ENCODE assay signal across 40 cellular contexts in the genomic region with DNA sequence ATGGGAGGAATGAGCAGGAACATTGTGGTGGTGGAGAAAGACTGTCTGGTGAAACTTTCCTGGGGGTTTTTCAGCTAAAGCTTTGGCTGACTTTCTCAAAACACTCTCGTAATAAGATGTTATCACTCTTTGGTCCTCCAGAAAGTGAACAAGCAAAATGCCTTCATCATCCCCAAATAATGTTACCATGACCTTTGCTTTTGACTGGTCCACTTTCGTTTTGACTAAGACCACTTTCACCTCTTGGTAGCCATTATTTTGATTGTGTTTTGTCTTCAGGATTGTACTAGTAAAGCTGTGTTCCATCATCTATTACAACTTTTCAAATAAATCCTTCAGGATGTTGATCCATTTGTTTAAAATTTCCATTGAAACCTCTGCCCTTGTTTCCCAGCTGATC.
"Had no signal": no experiment of that assay in that cellular context is flagged by ENCODE, and none has a peak within 500 bp of the region (broad histone marks: within the 10 kb centered on the region; RNA-seq: fewer than 3 reads in every experiment).

No MANE protein-coding gene starts in this region.

- H3K27ac ChIP-seq: adrenal gland, ascending aorta, body of pancreas, brain microvascular endothelial cell, breast epithelium, cardiac muscle cell had no signal

- H3K9me3 ChIP-seq: adrenal gland, ascending aorta, body of pancreas had no signal

- H3K4me3 ChIP-seq: adrenal gland, ascending aorta, body of pancreas, breast epithelium, cardiac muscle cell had no signal

- H3K4me1 Mint-ChIP-seq: activated naive CD4-positive, alpha-beta T cell treated with anti-CD3 and anti-CD28 coated beads, Interleukin-2, amount 10 ng/mL, durations not matched to agents 7 days and 5 days; activated naive CD4-positive, alpha-beta T cell treated with anti-CD3 and anti-CD28 coated beads, Interleukin-2, amount 50 U/mL, for 24 hours; activated naive CD8-positive, alpha-beta T cell treated with anti-CD3 and anti-CD28 coated beads for 36 hours; activated naive CD8-positive, alpha-beta T cell treated with anti-CD3 and anti-CD28 coated beads, Interleukin-2, amount 10 ng/mL, durations not matched to agents 7 days and 5 days; activated naive CD8-positive, alpha-beta T cell treated with anti-CD3 and anti-CD28 coated beads, Interleukin-2, amount 50 U/mL, for 24 hours; activated T-helper 17 cell treated with anti-CD3 and anti-CD28 coated beads, Interleukin-2, amount 50 U/mL, for 72 hours; brain; central memory CD8-positive, alpha-beta T cell had no signal

- H3K27me3 Mint-ChIP-seq: activated naive CD4-positive, alpha-beta T cell treated with anti-CD3 and anti-CD28 coated beads, Interleukin-2, amount 10 ng/mL, durations not matched to agents 7 days and 5 days; activated naive CD4-positive, alpha-beta T cell treated with anti-CD3 and anti-CD28 coated beads, Interleukin-2, amount 50 U/mL, for 24 hours; activated naive CD8-positive, alpha-beta T cell; activated T-cell treated with anti-CD3 and anti-CD28 coated beads, Interleukin-2, amount 50 U/mL, for 24 hours had no signal

- H3K4me1 ChIP-seq: adrenal gland, ascending aorta, body of pancreas, breast epithelium had no signal

- DNase-seq: activated effector memory CD4-positive, alpha-beta T cell treated with anti-CD3 and anti-CD28 coated beads, Interleukin-2, amount 50 U/mL, for 16 hours; activated effector memory CD4-positive, alpha-beta T cell treated with Interleukin-2 at 50 U/mL for 16 hours; activated gamma-delta T cell; activated gamma-delta T cell treated with Interleukin-2 at 50 U/mL for 16 hours; activated naive CD4-positive, alpha-beta T cell; activated naive CD4-positive, alpha-beta T cell treated with anti-CD3 and anti-CD28 coated beads for 36 hours; activated naive CD4-positive, alpha-beta T cell treated with anti-CD3 and anti-CD28 coated beads, Interleukin-2, amount 10 ng/mL, durations not matched to agents 7 days and 5 days; activated naive CD4-positive, alpha-beta T cell treated with anti-CD3 and anti-CD28 coated beads, Interleukin-2, amount 50 U/mL, for 16 hours; activated naive CD4-positive, alpha-beta T cell treated with Interleukin-2 at 50 U/mL for 16 hours; activated naive CD8-positive, alpha-beta T cell treated with anti-CD3 and anti-CD28 coated beads for 36 hours; activated naive CD8-positive, alpha-beta T cell treated with anti-CD3 and anti-CD28 coated beads, Interleukin-2, amount 10 ng/mL, durations not matched to agents 7 days and 5 days; activated naive CD8-positive, alpha-beta T cell treated with anti-CD3 and anti-CD28 coated beads, Interleukin-2, amount 50 U/mL, for 24 hours; activated T-cell treated with anti-CD3 and anti-CD28 coated beads, Interleukin-2, amount 50 U/mL, for 1 hour; activated T-cell treated with anti-CD3 and anti-CD28 coated beads, Interleukin-2, amount 50 U/mL, for 24 hours; activated T-cell treated with anti-CD3 and anti-CD28 coated beads, Interleukin-2, amount 50 U/mL, for 4 hours; activated T-cell treated with anti-CD3 and anti-CD28 coated beads, Interleukin-2, amount 50 U/mL, for 48 hours; activated T-cell treated with anti-CD3 and anti-CD28 coated beads, Interleukin-2, amount 50 U/mL, for 72 hours; adrenal gland; amniotic stem cell; amygdala; anterior cingulate cortex; aorta; body of pancreas; brain microvascular endothelial cell; caudate nucleus; central memory CD4-positive, alpha-beta T cell; cerebellar nuclear complex had no signal

- H3K36me3 Mint-ChIP-seq: activated naive CD4-positive, alpha-beta T cell treated with anti-CD3 and anti-CD28 coated beads, Interleukin-2, amount 10 ng/mL, durations not matched to agents 7 days and 5 days; activated naive CD8-positive, alpha-beta T cell treated with anti-CD3 and anti-CD28 coated beads for 36 hours; activated naive CD8-positive, alpha-beta T cell treated with anti-CD3 and anti-CD28 coated beads, Interleukin-2, amount 10 ng/mL, durations not matched to agents 7 days and 5 days; brain had no signal

- H3K4me3 Mint-ChIP-seq: activated naive CD4-positive, alpha-beta T cell treated with anti-CD3 and anti-CD28 coated beads for 36 hours; activated naive CD4-positive, alpha-beta T cell treated with anti-CD3 and anti-CD28 coated beads, Interleukin-2, amount 10 ng/mL, durations not matched to agents 7 days and 5 days; activated naive CD4-positive, alpha-beta T cell treated with anti-CD3 and anti-CD28 coated beads, Interleukin-2, amount 50 U/mL, for 24 hours; activated naive CD8-positive, alpha-beta T cell; activated naive CD8-positive, alpha-beta T cell treated with anti-CD3 and anti-CD28 coated beads for 36 hours; activated naive CD8-positive, alpha-beta T cell treated with anti-CD3 and anti-CD28 coated beads, Interleukin-2, amount 10 ng/mL, durations not matched to agents 7 days and 5 days; activated naive CD8-positive, alpha-beta T cell treated with anti-CD3 and anti-CD28 coated beads, Interleukin-2, amount 50 U/mL, for 24 hours; activated T-cell treated with anti-CD3 and anti-CD28 coated beads, Interleukin-2, amount 50 U/mL, for 24 hours; activated T-cell treated with anti-CD3 and anti-CD28 coated beads, Interleukin-2, amount 50 U/mL, for 4 hours; activated T-cell treated with anti-CD3 and anti-CD28 coated beads, Interleukin-2, amount 50 U/mL, for 72 hours; activated T-helper 1 cell treated with anti-CD3 and anti-CD28 coated beads, Interleukin-12 subunit alpha, Interleukin-12 subunit beta, Interleukin-2, Interleukin-4 antibody, amounts not matched to agents 30 ng/mL and 10 ng/mL and 1 ng/mL, durations not matched to agents 14 hours and 24 hours and 36 hours; activated T-helper 17 cell treated with anti-CD3 and anti-CD28 coated beads, Interleukin-2, amount 50 U/mL, for 72 hours; brain; central memory CD8-positive, alpha-beta T cell had no signal

- H3K27ac Mint-ChIP-seq: activated naive CD4-positive, alpha-beta T cell treated with anti-CD3 and anti-CD28 coated beads for 36 hours; activated naive CD4-positive, alpha-beta T cell treated with anti-CD3 and anti-CD28 coated beads, Interleukin-2, amount 10 ng/mL, durations not matched to agents 7 days and 5 days; activated naive CD4-positive, alpha-beta T cell treated with anti-CD3 and anti-CD28 coated beads, Interleukin-2, amount 50 U/mL, for 24 hours; activated naive CD4-positive, alpha-beta T cell treated with anti-CD3 and anti-CD28 coated beads, Interleukin-2, amount 50 U/mL, for 72 hours; activated naive CD8-positive, alpha-beta T cell; activated naive CD8-positive, alpha-beta T cell treated with anti-CD3 and anti-CD28 coated beads for 36 hours; activated naive CD8-positive, alpha-beta T cell treated with anti-CD3 and anti-CD28 coated beads, Interleukin-2, amount 10 ng/mL, durations not matched to agents 7 days and 5 days; activated naive CD8-positive, alpha-beta T cell treated with anti-CD3 and anti-CD28 coated beads, Interleukin-2, amount 50 U/mL, for 24 hours; activated T-cell treated with anti-CD3 and anti-CD28 coated beads, Interleukin-2, amount 50 U/mL, for 24 hours; activated T-cell treated with anti-CD3 and anti-CD28 coated beads, Interleukin-2, amount 50 U/mL, for 72 hours; activated T-helper 1 cell treated with anti-CD3 and anti-CD28 coated beads, Interleukin-12 subunit alpha, Interleukin-12 subunit beta, Interleukin-2, Interleukin-4 antibody, amounts not matched to agents 30 ng/mL and 10 ng/mL and 1 ng/mL, durations not matched to agents 14 hours and 24 hours and 36 hours; activated T-helper 17 cell treated with anti-CD3 and anti-CD28 coated beads, Interleukin-2, amount 50 U/mL, for 72 hours; activated T-helper 2 cell treated with anti-CD3 and anti-CD28 coated beads, Interferon-gamma antibody, Interleukin-2, Interleukin-4, amounts not matched to agents 10 μg/mL and 5 μg/mL and 100 μg/mL, durations not matched to agents 14 hours and 24 hours and 36 hours; brain had no signal

- FAIRE-seq: astrocyte, bronchial epithelial cell had no signal

- H3K27me3 ChIP-seq: adrenal gland, ascending aorta, body of pancreas, brain microvascular endothelial cell, breast epithelium, cardiac muscle cell had no signal

- ATAC-seq: activated naive CD8-positive, alpha-beta T cell treated with anti-CD3 and anti-CD28 coated beads, Interleukin-2, amount 50 U/mL, for 24 hours; activated T-cell treated with anti-CD3 and anti-CD28 coated beads, Interleukin-2, amount 50 U/mL, for 4 hours; activated T-cell treated with anti-CD3 and anti-CD28 coated beads, Interleukin-2, amount 50 U/mL, for 72 hours; activated T-helper 17 cell treated with anti-CD3 and anti-CD28 coated beads, Interleukin-2, amount 50 U/mL, for 72 hours; body of pancreas had no signal

- H3K36me3 ChIP-seq: adrenal gland, ascending aorta, brain microvascular endothelial cell, breast epithelium, cardiac muscle cell had no signal
